Comparison of ENCODE assay signal across 8 cellular contexts in genomic region chr22:42581762-42582716, GRCh38. TPM values are rescaled to one million over a fixed set of nuclear protein-coding genes. Genes with fewer than 3 reads are reported as not detected.
A peak's percentile ranks its signal among the peaks of the same experiment; 100 is the strongest.
DNase-seq lines count a peak whose midpoint lies in the region; ATAC-seq and TF ChIP-seq lines count a peak whose summit lies in the region.

No MANE protein-coding gene starts in this region.

- H3K9me3 Mint-ChIP-seq in CD4-positive, CD25-positive, alpha-beta regulatory T cell: no peaks in the 10 kb centered on the region
- H3K9me3 Mint-ChIP-seq in activated naive CD8-positive, alpha-beta T cell treated with anti-CD3 and anti-CD28 coated beads, Interleukin-2, amount 50 U/mL, for 24 hours: no peaks in the 10 kb centered on the region

- peaks cover 50% of the 10 kb centered on the region for H3K36me3 ChIP-seq in CD4-positive, CD25-positive, alpha-beta regulatory T cell (ENCODE audit: control insufficient read depth, insufficient read depth, low read length)
- peaks cover 53% of the 10 kb centered on the region; the same call in 1 of the 2 replicates for H3K36me3 ChIP-seq in Loucy (ENCODE audit: insufficient read depth, low read length)
- H3K36me3 ChIP-seq in heart right ventricle: peaks cover 0 to 75% (median 46%) of the 10 kb centered on the region in 9 donors
- peaks cover 27 to 59% (median 49%) of the 10 kb centered on the region in 4 donors for H3K36me3 ChIP-seq in upper lobe of left lung

- H3K27ac Mint-ChIP-seq in CD4-positive, CD25-positive, alpha-beta regulatory T cell: peak overlapping the region; percentile 56 to 89 (median 81)
- peak overlapping the region; percentile 93 for H3K27ac Mint-ChIP-seq in activated naive CD8-positive, alpha-beta T cell treated with anti-CD3 and anti-CD28 coated beads, Interleukin-2, amount 50 U/mL, for 24 hours

- peaks cover 6% of the 10 kb centered on the region for H4K20me1 ChIP-seq in Loucy (ENCODE audit: insufficient read depth, low read length, poor library complexity, severe bottlenecking)

- no peaks in the 10 kb centered on the region for H3K9me3 ChIP-seq in CD4-positive, CD25-positive, alpha-beta regulatory T cell (ENCODE audit: control insufficient read depth in 2 of 2, low read length in 2 of 2)
- H3K9me3 ChIP-seq in Loucy (ENCODE audit: insufficient read depth, low read depth, low read length): no peaks in the 10 kb centered on the region
- H3K9me3 ChIP-seq in heart right ventricle: no peaks in the 10 kb centered on the region
- H3K9me3 ChIP-seq in upper lobe of left lung: no peaks in the 10 kb centered on the region

- 5 to 6% methylated on average over 52 to 64 of the region's 64 CpGs for WGBS in heart right ventricle, 2 donors
- 13 to 56% methylated on average over 6 to 27 of the region's 64 CpGs for WGBS in upper lobe of left lung, 2 donors

- TF ChIP-seq CTCF in Loucy (conservative IDR thresholded peaks at IDR 0.05; ENCODE audit: low read length) (no peak), heart right ventricle (IDR thresholded peaks at IDR 0.05) (no peak), upper lobe of left lung (IDR thresholded peaks at IDR 0.05) (peak in 1 of 6 experiments; percentile 12)

- no peak for TF ChIP-seq EP300 in upper lobe of left lung (IDR thresholded peaks at IDR 0.05)

- H3K4me3 ChIP-seq in CD4-positive, CD25-positive, alpha-beta regulatory T cell (ENCODE audit: low read depth, low read length): peak overlapping the region; percentile 70
- H3K4me3 ChIP-seq in Loucy (ENCODE audit: low read length, poor library complexity, severe bottlenecking) (peak overlapping the region; percentile 78), heart right ventricle (peak overlapping the region; percentile 66 to 99 (median 86)), upper lobe of left lung (peak overlapping the region; percentile 82 to 96 (median 88))

- TF ChIP-seq POLR2A in upper lobe of left lung (IDR thresholded peaks at IDR 0.05): peak in 2 of 4 donors; percentile 17 to 28

- H3K36me3 Mint-ChIP-seq in CD4-positive, CD25-positive, alpha-beta regulatory T cell: peaks cover 5% of the 10 kb centered on the region
- peaks cover 42% of the 10 kb centered on the region for H3K36me3 Mint-ChIP-seq in activated naive CD8-positive, alpha-beta T cell treated with anti-CD3 and anti-CD28 coated beads, Interleukin-2, amount 50 U/mL, for 24 hours (ENCODE audit: low read depth)

- H3K27me3 ChIP-seq in CD4-positive, CD25-positive, alpha-beta regulatory T cell (ENCODE audit: control insufficient read depth, insufficient read depth, low read length): no peaks in the 10 kb centered on the region
- H3K27me3 ChIP-seq in Loucy (ENCODE audit: insufficient read depth, low read length, poor library complexity, severe bottlenecking) (no peaks in the 10 kb centered on the region), heart right ventricle (no peaks in the 10 kb centered on the region), upper lobe of left lung (no peaks in the 10 kb centered on the region)

- peaks cover 26% of the 10 kb centered on the region for H3K79me2 ChIP-seq in Loucy (ENCODE audit: insufficient read depth, low read length)

- no peaks in the 10 kb centered on the region for H3K27me3 Mint-ChIP-seq in CD4-positive, CD25-positive, alpha-beta regulatory T cell
- no peaks in the 10 kb centered on the region for H3K27me3 Mint-ChIP-seq in activated naive CD8-positive, alpha-beta T cell treated with anti-CD3 and anti-CD28 coated beads, Interleukin-2, amount 50 U/mL, for 24 hours

- H3K4me2 ChIP-seq in Loucy (ENCODE audit: low read depth, low read length, poor library complexity, severe bottlenecking): peak overlapping the region; percentile 82

- peak overlapping the region; percentile 77; the same call in 1 of the 2 replicates for H2AFZ ChIP-seq in Loucy (ENCODE audit: low read length)

- ATAC-seq in CD4-positive, CD25-positive, alpha-beta regulatory T cell (ENCODE audit: low read depth in 2 of 2): peak; percentile 89
- ATAC-seq in GM21390 (IDR thresholded peaks at IDR 0.05; ENCODE audit: unreplicated experiment): peak; percentile 70
- ATAC-seq in activated naive CD8-positive, alpha-beta T cell treated with anti-CD3 and anti-CD28 coated beads, Interleukin-2, amount 50 U/mL, for 24 hours: peak; percentile 81
- ATAC-seq in heart right ventricle: peak; percentile 87 to 95 (median 92)
- ATAC-seq in upper lobe of left lung (ENCODE audit: low FRiP score in 2 of 2): peak; percentile 78 to 96

- no peaks in the 10 kb centered on the region for H3K9me2 ChIP-seq in Loucy (replicated peaks; ENCODE audit: low read depth, low read length)

- intact Hi-C loops in heart right ventricle (cut with DNase I) (no loop called here), posterior vena cava (cut with DNase I) (no loop called here)

- peaks cover 8 to 17% (median 12%) of the 10 kb centered on the region in 4 donors for H3K4me1 Mint-ChIP-seq in CD4-positive, CD25-positive, alpha-beta regulatory T cell
- peaks cover 9% of the 10 kb centered on the region for H3K4me1 Mint-ChIP-seq in activated naive CD8-positive, alpha-beta T cell treated with anti-CD3 and anti-CD28 coated beads, Interleukin-2, amount 50 U/mL, for 24 hours

- peak overlapping the region; percentile 51 for H3K27ac ChIP-seq in CD4-positive, CD25-positive, alpha-beta regulatory T cell (ENCODE audit: insufficient read depth, low read length, poor library complexity, severe bottlenecking)
- H3K27ac ChIP-seq in heart right ventricle (peak overlapping the region in 8 of 10 donors; percentile 25 to 81 (median 70)), upper lobe of left lung (peak overlapping the region; percentile 46 to 86 (median 68))

- peak overlapping the region; percentile 76 for H3K9ac ChIP-seq in Loucy (ENCODE audit: low read depth, low read length, poor library complexity, severe bottlenecking)

- no peaks in the 10 kb centered on the region for H3F3A ChIP-seq in Loucy (ENCODE audit: low read depth)

- H3K4me1 ChIP-seq in CD4-positive, CD25-positive, alpha-beta regulatory T cell (ENCODE audit: control insufficient read depth, insufficient read depth, low read length, poor library complexity, severe bottlenecking): peaks cover 11% of the 10 kb centered on the region
- H3K4me1 ChIP-seq in Loucy (ENCODE audit: insufficient read depth, low read length, poor library complexity, severe bottlenecking): peaks cover 5% of the 10 kb centered on the region
- peaks cover 3 to 27% (median 15%) of the 10 kb centered on the region in 9 donors for H3K4me1 ChIP-seq in heart right ventricle
- H3K4me1 ChIP-seq in upper lobe of left lung: peaks cover 2 to 19% (median 10%) of the 10 kb centered on the region in 4 donors

- peak; percentile 75 to 89 (median 81) for DNase-seq in CD4-positive, CD25-positive, alpha-beta regulatory T cell
- DNase-seq in SW480 (ENCODE audit: low spot score): peak; percentile 42
- DNase-seq in activated naive CD8-positive, alpha-beta T cell treated with anti-CD3 and anti-CD28 coated beads, Interleukin-2, amount 50 U/mL, for 24 hours: peak; percentile 90
- DNase-seq in heart right ventricle: peak; percentile 82 to 84
- peak; percentile 94 for DNase-seq in posterior vena cava (ENCODE audit: low spot score)
- peak; percentile 77 to 95 for DNase-seq in upper lobe of left lung

- peak overlapping the region; percentile 93 to 96 (median 95) for H3K4me3 Mint-ChIP-seq in CD4-positive, CD25-positive, alpha-beta regulatory T cell
- peak overlapping the region; percentile 95 for H3K4me3 Mint-ChIP-seq in activated naive CD8-positive, alpha-beta T cell treated with anti-CD3 and anti-CD28 coated beads, Interleukin-2, amount 50 U/mL, for 24 hours

RNA-seq across cellular contexts. Expression of gene SERHL2, which starts 28.3 kb away (rescaled TPM):
- total RNA-seq in CD4-positive, CD25-positive, alpha-beta regulatory T cell: not detected
- polyA plus RNA-seq in CD4-positive, CD25-positive, alpha-beta regulatory T cell: under 1 TPM in 3 of 4 donors, not detected in 1; 0.41 to 0.76 (median 0.50) TPM
- total RNA-seq in heart right ventricle (1 to 10 TPM; 1.7 to 6.1 (median 3.5) TPM), posterior vena cava (1 to 10 TPM; 1.3 to 2.0 TPM), upper lobe of left lung (1 to 10 TPM in 5 of 6 donors, not detected in 1; 1.1 to 4.9 (median 2.2) TPM)
- polyA plus RNA-seq in heart right ventricle: 1 to 10 TPM; 1.4 to 4.7 TPM

RNA-seq across cellular contexts. Expression of gene POLDIP3, which starts 32.6 kb away (rescaled TPM):
- 81.0 TPM for total RNA-seq in CD4-positive, CD25-positive, alpha-beta regulatory T cell
- polyA plus RNA-seq in CD4-positive, CD25-positive, alpha-beta regulatory T cell: 10 to 100 TPM; 63.7 to 79.7 (median 70.7) TPM
- total RNA-seq in heart right ventricle: 10 to 100 TPM; 27.2 to 42.6 (median 33.6) TPM
- polyA plus RNA-seq in heart right ventricle: 10 to 100 TPM; 11.9 to 32.6 TPM
- total RNA-seq in posterior vena cava: 10 to 100 TPM; 42.8 to 47.5 TPM
- total RNA-seq in upper lobe of left lung: 10 to 100 TPM; 38.0 to 74.5 (median 55.6) TPM

RNA-seq across cellular contexts. Expression of gene ATP5MGL, which starts 58.4 kb away (rescaled TPM):
- total RNA-seq in CD4-positive, CD25-positive, alpha-beta regulatory T cell: 4.6 TPM
- polyA plus RNA-seq in CD4-positive, CD25-positive, alpha-beta regulatory T cell: 1 to 10 TPM in 1 of 4 donors, under 1 TPM in 3; 0.67 to 1.3 (median 0.97) TPM
- 1 to 10 TPM in 1 of 10 donors, under 1 TPM in 9; 0.32 to 1.2 (median 0.50) TPM for total RNA-seq in heart right ventricle
- polyA plus RNA-seq in heart right ventricle: not detected
- total RNA-seq in posterior vena cava: 1 to 10 TPM in 1 of 2 donors, under 1 TPM in 1; 0.56 to 2.0 TPM
- total RNA-seq in upper lobe of left lung: 1 to 10 TPM in 1 of 6 donors, under 1 TPM in 2, not detected in 3; 0.44 to 1.2 (median 0.78) TPM

Comparison
In these comparisons a context has a peak if more than half of its experiments do, and no peak if none do; other contexts are left out.
1. Peak in every context shown above with its lines: DNase-seq, ATAC-seq, H3K4me3 ChIP-seq and H3K27ac ChIP-seq.
2. DNase-seq: peak in every context shown above with its lines; median percentile 94 in posterior vena cava; 90 in activated naive CD8-positive, alpha-beta T cell treated with anti-CD3 and anti-CD28 coated beads, Interleukin-2, amount 50 U/mL, for 24 hours; 86 in upper lobe of left lung; 83 in heart right ventricle; 81 in CD4-positive, CD25-positive, alpha-beta regulatory T cell; 42 in SW480.